In the genomic region with DNA sequence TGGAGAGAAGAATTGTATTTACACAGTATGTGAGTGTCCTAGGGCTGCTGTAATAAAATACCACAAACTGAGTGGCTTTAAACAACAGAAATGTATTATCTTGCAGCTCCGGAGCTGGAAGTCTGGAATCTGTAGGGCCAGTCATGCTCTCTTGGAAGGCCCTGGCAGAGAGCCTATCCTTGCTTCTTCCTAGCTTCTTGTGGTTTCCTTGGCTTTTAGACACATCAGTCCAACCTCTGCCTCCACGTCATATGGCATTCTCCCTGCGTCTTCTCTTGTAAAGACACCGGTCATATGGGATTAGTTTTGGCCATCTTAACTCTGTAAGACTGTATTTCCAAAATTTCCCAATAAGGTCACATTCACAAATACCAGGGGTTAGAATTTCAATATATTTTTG, we compare ENCODE assay signal across 29 cellular contexts.
DNase-seq lines count a peak whose midpoint lies in the region; ATAC-seq and TF ChIP-seq lines count a peak whose summit lies in the region.
"Had no signal": no experiment of that assay in that cellular context is flagged by ENCODE, and none has a peak within 500 bp of the region (broad histone marks: within the 10 kb centered on the region; RNA-seq: fewer than 3 reads in every experiment).

No MANE protein-coding gene starts in this region.

- DNase-seq in NCI-H345 (lab: John Stamatoyannopoulos, UW) (peak; percentile 4), NCI-H345 treated with DMSO at 0.1 percent for 48 hours (lab: John Stamatoyannopoulos, UW; ENCODE audit: unreplicated experiment) (no peak), amniotic epithelial cell (ENCODE audit: low read depth) (peak; percentile 47), fibroblast of pulmonary artery (ENCODE audit: low read depth) (peak; percentile 63), inferior parietal cortex (ENCODE audit: extremely low spot score) (no peak), NCI-H1092 treated with DMSO at 0.1 percent for 48 hours (lab: John Stamatoyannopoulos, UW) (no peak)
- DNase-seq: 8988T; activated CD4-positive, alpha-beta T cell treated with anti-CD3 and anti-CD28 coated beads for 48 hours; activated CD8-positive, alpha-beta memory T cell treated with anti-CD3 and anti-CD28 coated beads for 24 hours; activated naive CD4-positive, alpha-beta T cell treated with anti-CD3 and anti-CD28 coated beads, Interleukin-2, amount 50 U/mL, for 16 hours; activated T-cell treated with anti-CD3 and anti-CD28 coated beads for 4 hours; amygdala; CD8-positive, alpha-beta memory T cell; DMS 273 treated with DMSO at 0.1 percent for 48 hours; endodermal cell; Kasumi-1; mucosa of descending colon; MV-4-11; NCI-H1436 treated with DMSO at 0.1 percent for 48 hours; NCI-H446 treated with DMSO at 0.1 percent for 48 hours; RPMI8226; T-cell; transverse colon; WERI-Rb-1 had no signal

- no peak for ATAC-seq in HG03159 (IDR thresholded peaks at IDR 0.05; ENCODE audit: unreplicated experiment)
- ATAC-seq in GM19452 (IDR thresholded peaks at IDR 0.05; ENCODE audit: unreplicated experiment), result no peak
- ATAC-seq: mucosa of descending colon; natural killer cell treated with Interleukin-12 subunit alpha and Interleukin-12 subunit beta and Interleukin-15 and Interleukin-18, amount 100 ng/mL, for 72 hours; stimulated activated effector memory CD8-positive, alpha-beta T cell treated with anti-CD3 and anti-CD28 coated beads, Interleukin-12 subunit alpha, Interleukin-12 subunit beta, amount 100 ng/mL, for 72 hours; T-cell had no signal

- TF ChIP-seq CTCF in fibroblast of pulmonary artery (IDR thresholded peaks at IDR 0.05; ENCODE audit: low read length, missing control alignments), result no peak

- no peak overlapping the region for H3K4me3 ChIP-seq in fibroblast of pulmonary artery (replicated peaks; ENCODE audit: low read depth, low read length)
- H3K4me3 ChIP-seq: hepatocyte, mucosa of descending colon, transverse colon had no signal

Comparison
In these comparisons a context has a peak if more than half of its experiments do, and no peak if none do; other contexts are left out.
1. DNase-seq: peak in NCI-H345 (single experiment), amniotic epithelial cell (single experiment) and fibroblast of pulmonary artery (single experiment); none in NCI-H345 treated with DMSO at 0.1 percent for 48 hours (single experiment), inferior parietal cortex (single experiment) and NCI-H1092 treated with DMSO at 0.1 percent for 48 hours (single experiment).